Comparison of ENCODE assay signal across 25 cellular contexts in the genomic region with DNA sequence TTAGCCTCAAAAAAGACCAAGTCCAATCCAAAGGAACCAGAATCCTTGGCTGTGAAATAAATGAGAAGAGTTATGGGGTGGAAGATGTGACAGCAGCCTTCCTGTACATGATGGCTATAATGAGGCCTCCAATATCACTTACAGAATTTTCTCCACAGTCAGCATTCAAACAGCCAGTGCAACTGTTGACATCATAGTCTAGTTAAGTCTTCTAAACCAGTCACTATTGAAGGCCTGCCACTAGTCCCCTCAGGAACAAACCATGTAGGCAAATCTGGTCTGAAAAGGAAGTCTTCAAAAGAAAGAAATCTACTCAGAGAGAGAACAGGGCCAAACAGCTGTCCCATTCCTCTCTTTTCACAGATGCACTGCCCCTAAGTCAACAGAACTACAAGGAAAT.
"Had no signal": no experiment of that assay in that cellular context is flagged by ENCODE, and none has a peak within 500 bp of the region (broad histone marks: within the 10 kb centered on the region; RNA-seq: fewer than 3 reads in every experiment).

No MANE protein-coding gene starts in this region.

- H3K4me3 ChIP-seq: coronary artery, dorsolateral prefrontal cortex, gastroesophageal sphincter had no signal

- H3K27me3 ChIP-seq: brain microvascular endothelial cell, dorsolateral prefrontal cortex, foreskin keratinocyte, gastroesophageal sphincter had no signal

- ATAC-seq: activated CD4-positive, alpha-beta T cell treated with anti-CD3 and anti-CD28 coated beads for 36 hours; activated CD8-positive, alpha-beta T cell treated with anti-CD3 and anti-CD28 coated beads, Interleukin-2, amount 10 ng/mL, durations not matched to agents 7 days and 5 days; activated T-cell treated with anti-CD3 and anti-CD28 coated beads, Interleukin-2, amount 50 U/mL, for 72 hours; esophagus mucosa; foreskin keratinocyte; gastroesophageal sphincter had no signal

- H3K27ac ChIP-seq: brain microvascular endothelial cell, coronary artery, foreskin keratinocyte, gastroesophageal sphincter had no signal

- H3K9me3 ChIP-seq: gastroesophageal sphincter had no signal

- DNase-seq: activated CD4-positive, alpha-beta memory T cell treated with anti-CD3 and anti-CD28 coated beads for 36 hours; activated CD4-positive, alpha-beta T cell treated with anti-CD3 and anti-CD28 coated beads for 36 hours; activated CD4-positive, alpha-beta T cell treated with anti-CD3 and anti-CD28 coated beads, Interleukin-2, amount 10 ng/mL, durations not matched to agents 24 days and 14 days; activated CD4-positive, CD25-positive, alpha-beta regulatory T cell; activated CD4-positive, CD25-positive, alpha-beta regulatory T cell treated with anti-CD3 and anti-CD28 coated beads, Interleukin-2, amount 50 U/mL, for 72 hours; activated CD8-positive, alpha-beta memory T cell treated with anti-CD3 and anti-CD28 coated beads, Interleukin-2, amount 50 U/mL, for 48 hours; activated CD8-positive, alpha-beta T cell treated with anti-CD3 and anti-CD28 coated beads, Interleukin-2, amount 10 ng/mL, durations not matched to agents 7 days and 5 days; activated effector memory CD4-positive, alpha-beta T cell treated with Interleukin-2 at 50 U/mL for 16 hours; activated gamma-delta T cell treated with Interleukin-2 at 50 U/mL for 16 hours; activated naive CD4-positive, alpha-beta T cell treated with anti-CD3 and anti-CD28 coated beads, Interleukin-2, amount 50 U/mL, for 16 hours; activated naive CD4-positive, alpha-beta T cell treated with Interleukin-2 at 50 U/mL for 16 hours; activated T-cell treated with anti-CD3 and anti-CD28 coated beads for 4 hours; activated T-cell treated with anti-CD3 and anti-CD28 coated beads, Interleukin-2, amount 50 U/mL, for 24 hours; activated T-cell treated with anti-CD3 and anti-CD28 coated beads, Interleukin-2, amount 50 U/mL, for 72 hours; amniotic stem cell; anterior cingulate cortex; brain microvascular endothelial cell; dorsolateral prefrontal cortex; effector memory CD4-positive, alpha-beta T cell; endodermal cell; foreskin keratinocyte; T-helper 2 cell had no signal

- H3K36me3 ChIP-seq: brain microvascular endothelial cell, gastroesophageal sphincter had no signal
